27 cellular contexts compared by ENCODE assay signal in genomic region chr5:98624145-98624880, GRCh38.
"Had no signal": no experiment of that assay in that cellular context is flagged by ENCODE, and none has a peak within 500 bp of the region (broad histone marks: within the 10 kb centered on the region; RNA-seq: fewer than 3 reads in every experiment).

No MANE protein-coding gene starts in this region.

- H3K27ac ChIP-seq: brain microvascular endothelial cell, cardiac muscle cell had no signal

- H3K27me3 Mint-ChIP-seq: activated CD8-positive, alpha-beta memory T cell treated with anti-CD3 and anti-CD28 coated beads, Interleukin-2, amount 10 ng/mL, durations not matched to agents 7 days and 5 days had no signal

- H3K36me3 Mint-ChIP-seq: activated CD8-positive, alpha-beta memory T cell treated with anti-CD3 and anti-CD28 coated beads, Interleukin-2, amount 10 ng/mL, durations not matched to agents 7 days and 5 days; activated naive CD4-positive, alpha-beta T cell treated with anti-CD3 and anti-CD28 coated beads, Interleukin-2, amount 50 U/mL, for 72 hours had no signal

- H3K4me1 Mint-ChIP-seq: activated CD8-positive, alpha-beta memory T cell treated with anti-CD3 and anti-CD28 coated beads, Interleukin-2, amount 10 ng/mL, durations not matched to agents 7 days and 5 days; activated naive CD8-positive, alpha-beta T cell treated with anti-CD3 and anti-CD28 coated beads, Interleukin-2, amount 50 U/mL, for 24 hours had no signal

- H3K9me3 Mint-ChIP-seq: activated naive CD4-positive, alpha-beta T cell treated with anti-CD3 and anti-CD28 coated beads, Interleukin-2, amount 50 U/mL, for 72 hours; activated naive CD8-positive, alpha-beta T cell treated with anti-CD3 and anti-CD28 coated beads, Interleukin-2, amount 50 U/mL, for 24 hours; activated T-cell treated with anti-CD3 and anti-CD28 coated beads, Interleukin-2, amount 50 U/mL, for 24 hours; activated T-helper 1 cell treated with anti-CD3 and anti-CD28 coated beads, Interleukin-12 subunit alpha, Interleukin-12 subunit beta, Interleukin-2, Interleukin-4 antibody, amounts not matched to agents 30 ng/mL and 10 ng/mL and 1 ng/mL, durations not matched to agents 14 hours and 24 hours and 36 hours; T-helper 1 cell treated with Interleukin-12 subunit alpha and Interleukin-12 subunit beta and Interleukin-4 antibody, amounts not matched to agents 30 μg/mL and 1 μg/mL, for 36 hours had no signal

- H3K27me3 ChIP-seq: brain microvascular endothelial cell, cardiac muscle cell had no signal

- H3K36me3 ChIP-seq: brain microvascular endothelial cell, cardiac muscle cell had no signal

- H3K4me3 Mint-ChIP-seq: activated CD8-positive, alpha-beta memory T cell treated with anti-CD3 and anti-CD28 coated beads, Interleukin-2, amount 10 ng/mL, durations not matched to agents 7 days and 5 days; activated naive CD8-positive, alpha-beta T cell treated with anti-CD3 and anti-CD28 coated beads, Interleukin-2, amount 50 U/mL, for 24 hours; activated T-cell treated with anti-CD3 and anti-CD28 coated beads, Interleukin-2, amount 50 U/mL, for 24 hours; activated T-helper 1 cell treated with anti-CD3 and anti-CD28 coated beads, Interleukin-12 subunit alpha, Interleukin-12 subunit beta, Interleukin-2, Interleukin-4 antibody, amounts not matched to agents 30 ng/mL and 10 ng/mL and 1 ng/mL, durations not matched to agents 14 hours and 24 hours and 36 hours; T-helper 1 cell treated with Interleukin-12 subunit alpha and Interleukin-12 subunit beta and Interleukin-4 antibody, amounts not matched to agents 30 μg/mL and 1 μg/mL, for 36 hours had no signal

- DNase-seq: activated CD4-positive, alpha-beta T cell treated with anti-CD3 and anti-CD28 coated beads for 48 hours; activated CD4-positive, alpha-beta T cell treated with anti-CD3 and anti-CD28 coated beads, Interleukin-2, amount 50 U/mL, for 4 hours; activated CD8-positive, alpha-beta memory T cell treated with anti-CD3 and anti-CD28 coated beads, Interleukin-2, amount 10 ng/mL, durations not matched to agents 7 days and 5 days; activated effector memory CD4-positive, alpha-beta T cell treated with Interleukin-2 at 50 U/mL for 16 hours; activated naive CD4-positive, alpha-beta T cell treated with Interleukin-2 at 50 U/mL for 16 hours; activated naive CD8-positive, alpha-beta T cell treated with anti-CD3 and anti-CD28 coated beads, Interleukin-2, amount 50 U/mL, for 24 hours; activated T-cell treated with anti-CD3 and anti-CD28 coated beads, Interleukin-2, amount 50 U/mL, for 24 hours; amygdala; brain microvascular endothelial cell; cerebellar nuclear complex; Karpas-422; NCI-H1105 treated with DMSO at 0.1 percent for 48 hours; NCI-H1436 treated with DMSO at 0.1 percent for 48 hours; NCI-H1930; NCI-H2171 treated with DMSO at 0.1 percent for 48 hours; NCI-H345; NCI-H510A; NCI-H526 treated with DMSO at 0.1 percent for 48 hours; NCI-H82; OCI-M1; SHP77 treated with DMSO at 0.1 percent for 48 hours had no signal

- H3K4me3 ChIP-seq: cardiac muscle cell, K562 had no signal

- ATAC-seq: activated CD4-positive, CD25-positive, alpha-beta regulatory T cell treated with anti-CD3 and anti-CD28 coated beads, Interleukin-2, amount 50 U/mL, for 24 hours; activated CD8-positive, alpha-beta memory T cell treated with anti-CD3 and anti-CD28 coated beads, Interleukin-2, amount 10 ng/mL, durations not matched to agents 7 days and 5 days; activated naive CD4-positive, alpha-beta T cell treated with anti-CD3 and anti-CD28 coated beads, Interleukin-2, amount 50 U/mL, for 72 hours; activated naive CD8-positive, alpha-beta T cell treated with anti-CD3 and anti-CD28 coated beads, Interleukin-2, amount 50 U/mL, for 24 hours; K562 had no signal

- H3K27ac Mint-ChIP-seq: activated CD8-positive, alpha-beta memory T cell treated with anti-CD3 and anti-CD28 coated beads, Interleukin-2, amount 10 ng/mL, durations not matched to agents 7 days and 5 days; activated naive CD4-positive, alpha-beta T cell treated with anti-CD3 and anti-CD28 coated beads, Interleukin-2, amount 50 U/mL, for 72 hours; activated naive CD8-positive, alpha-beta T cell treated with anti-CD3 and anti-CD28 coated beads, Interleukin-2, amount 50 U/mL, for 24 hours; activated T-cell treated with anti-CD3 and anti-CD28 coated beads, Interleukin-2, amount 50 U/mL, for 24 hours; activated T-helper 1 cell treated with anti-CD3 and anti-CD28 coated beads, Interleukin-12 subunit alpha, Interleukin-12 subunit beta, Interleukin-2, Interleukin-4 antibody, amounts not matched to agents 30 ng/mL and 10 ng/mL and 1 ng/mL, durations not matched to agents 14 hours and 24 hours and 36 hours; T-helper 1 cell treated with Interleukin-12 subunit alpha and Interleukin-12 subunit beta and Interleukin-4 antibody, amounts not matched to agents 30 μg/mL and 1 μg/mL, for 36 hours had no signal
